Comparison of ENCODE assay signal across 10 cellular contexts in the genomic region with DNA sequence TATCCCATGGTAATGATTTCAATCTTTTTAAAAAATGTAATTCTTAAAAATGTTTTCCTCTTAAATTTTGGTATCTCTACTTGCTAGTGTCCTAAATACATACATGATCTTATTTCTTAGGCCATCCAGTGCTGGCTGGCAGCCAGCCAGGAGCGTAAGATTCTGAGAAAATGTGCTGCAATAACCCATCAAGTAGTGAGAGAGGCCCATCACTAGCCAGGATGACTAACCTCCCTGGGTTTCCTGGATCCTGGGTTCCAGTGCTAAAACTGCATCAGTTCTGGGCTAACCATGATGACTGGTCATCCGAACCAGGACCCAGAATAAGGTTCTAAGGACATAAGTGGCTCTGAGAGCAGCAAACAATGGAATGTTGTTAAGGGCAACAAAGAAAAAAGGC. TPM values are rescaled to one million over a fixed set of nuclear protein-coding genes. Genes with fewer than 3 reads are reported as not detected.
DNase-seq lines count a peak whose midpoint lies in the region; ATAC-seq and TF ChIP-seq lines count a peak whose summit lies in the region.
"Had no signal": no experiment of that assay in that cellular context is flagged by ENCODE, and none has a peak within 500 bp of the region (broad histone marks: within the 10 kb centered on the region; RNA-seq: fewer than 3 reads in every experiment).

No MANE protein-coding gene starts in this region.

- CTCF ChIA-PET in activated naive CD4-positive, alpha-beta T cell treated with anti-CD3 and anti-CD28 coated beads for 36 hours (lab: Charles Lee), result no interaction called here
- CTCF ChIA-PET in activated naive CD4-positive, alpha-beta T cell treated with anti-CD3 and anti-CD28 coated beads, Interleukin-2, amount 10 ng/mL, durations not matched to agents 7 days and 5 days (lab: Charles Lee), result no interaction called here

- H3K27ac ChIP-seq in testis, result no peak overlapping the region

- no peak for TF ChIP-seq POLR2A in testis (IDR thresholded peaks at IDR 0.05)

- intact Hi-C loops in activated naive CD4-positive, alpha-beta T cell treated with anti-CD3 and anti-CD28 coated beads for 36 hours (cut with micrococcal nuclease), result no loop called here
- intact Hi-C loops in activated T-helper 1 cell treated with anti-CD3 and anti-CD28 coated beads, Interleukin-12 subunit alpha, Interleukin-12 subunit beta, Interleukin-2, Interleukin-4 antibody, amounts not matched to agents 30 ng/mL and 10 ng/mL and 1 ng/mL, durations not matched to agents 14 hours and 24 hours and 36 hours (cut with micrococcal nuclease), result loop anchor here (5.0 kb wide), 2 partner anchors 63 to 213 kb away; no protein-coding TSS in a partner anchor
- intact Hi-C loops in left cardiac atrium (cut with DNase I) (no loop called here), testis (cut with DNase I; ENCODE audit: low total_unique reads) (no loop called here)

- no peak overlapping the region for H3K4me3 ChIP-seq in testis
- H3K4me3 ChIP-seq: SJSA1 had no signal

- H3K36me3 ChIP-seq in testis (ENCODE audit: low read depth, missing control alignments), result no peaks in the 10 kb centered on the region
- H3K36me3 ChIP-seq: SJSA1 had no signal

- H3K27me3 Mint-ChIP-seq in activated naive CD4-positive, alpha-beta T cell treated with anti-CD3 and anti-CD28 coated beads for 36 hours (ENCODE audit: low read depth), result no peaks in the 10 kb centered on the region
- no peaks in the 10 kb centered on the region for H3K27me3 Mint-ChIP-seq in activated naive CD4-positive, alpha-beta T cell treated with anti-CD3 and anti-CD28 coated beads, Interleukin-2, amount 10 ng/mL, durations not matched to agents 7 days and 5 days
- H3K27me3 Mint-ChIP-seq in activated T-helper 1 cell treated with anti-CD3 and anti-CD28 coated beads, Interleukin-12 subunit alpha, Interleukin-12 subunit beta, Interleukin-2, Interleukin-4 antibody, amounts not matched to agents 30 ng/mL and 10 ng/mL and 1 ng/mL, durations not matched to agents 14 hours and 24 hours and 36 hours (ENCODE audit: insufficient read depth), result no peaks in the 10 kb centered on the region
- H3K27me3 Mint-ChIP-seq: memory B cell had no signal

- H3K36me3 Mint-ChIP-seq in activated naive CD4-positive, alpha-beta T cell treated with anti-CD3 and anti-CD28 coated beads for 36 hours (ENCODE audit: low read depth), result peaks cover 11% of the 10 kb centered on the region
- H3K36me3 Mint-ChIP-seq in activated naive CD4-positive, alpha-beta T cell treated with anti-CD3 and anti-CD28 coated beads, Interleukin-2, amount 10 ng/mL, durations not matched to agents 7 days and 5 days, result peaks cover 22% of the 10 kb centered on the region
- H3K36me3 Mint-ChIP-seq in activated T-helper 1 cell treated with anti-CD3 and anti-CD28 coated beads, Interleukin-12 subunit alpha, Interleukin-12 subunit beta, Interleukin-2, Interleukin-4 antibody, amounts not matched to agents 30 ng/mL and 10 ng/mL and 1 ng/mL, durations not matched to agents 14 hours and 24 hours and 36 hours (ENCODE audit: low read depth), result peaks cover 31% of the 10 kb centered on the region

- WGBS in testis, 2 donors, result 65 to 83% methylated on average over 2 of the region's 2 CpGs

- no peaks in the 10 kb centered on the region for H3K4me1 ChIP-seq in testis

- peaks cover 15% of the 10 kb centered on the region for H3K4me1 Mint-ChIP-seq in activated naive CD4-positive, alpha-beta T cell treated with anti-CD3 and anti-CD28 coated beads for 36 hours (ENCODE audit: low read depth)
- H3K4me1 Mint-ChIP-seq in activated naive CD4-positive, alpha-beta T cell treated with anti-CD3 and anti-CD28 coated beads, Interleukin-2, amount 10 ng/mL, durations not matched to agents 7 days and 5 days, result peaks cover 6% of the 10 kb centered on the region
- peaks cover 48% of the 10 kb centered on the region for H3K4me1 Mint-ChIP-seq in activated T-helper 1 cell treated with anti-CD3 and anti-CD28 coated beads, Interleukin-12 subunit alpha, Interleukin-12 subunit beta, Interleukin-2, Interleukin-4 antibody, amounts not matched to agents 30 ng/mL and 10 ng/mL and 1 ng/mL, durations not matched to agents 14 hours and 24 hours and 36 hours (ENCODE audit: low read depth)

- H3K27me3 ChIP-seq in testis, result no peaks in the 10 kb centered on the region
- H3K27me3 ChIP-seq: SJSA1 had no signal

- peak; percentile 46 to 56 for ATAC-seq in left cardiac atrium

- no peaks in the 10 kb centered on the region for H3K9me3 ChIP-seq in testis
- H3K9me3 ChIP-seq: SJSA1 had no signal

- H3K4me3 Mint-ChIP-seq in activated naive CD4-positive, alpha-beta T cell treated with anti-CD3 and anti-CD28 coated beads for 36 hours, result no peak overlapping the region
- H3K4me3 Mint-ChIP-seq in activated naive CD4-positive, alpha-beta T cell treated with anti-CD3 and anti-CD28 coated beads, Interleukin-2, amount 10 ng/mL, durations not matched to agents 7 days and 5 days, result no peak overlapping the region
- no peak overlapping the region for H3K4me3 Mint-ChIP-seq in activated T-helper 1 cell treated with anti-CD3 and anti-CD28 coated beads, Interleukin-12 subunit alpha, Interleukin-12 subunit beta, Interleukin-2, Interleukin-4 antibody, amounts not matched to agents 30 ng/mL and 10 ng/mL and 1 ng/mL, durations not matched to agents 14 hours and 24 hours and 36 hours
- H3K4me3 Mint-ChIP-seq: memory B cell had no signal

- TF ChIP-seq CTCF in testis (IDR thresholded peaks at IDR 0.05), result no peak

- no peak overlapping the region for H3K27ac Mint-ChIP-seq in activated naive CD4-positive, alpha-beta T cell treated with anti-CD3 and anti-CD28 coated beads for 36 hours
- H3K27ac Mint-ChIP-seq in activated naive CD4-positive, alpha-beta T cell treated with anti-CD3 and anti-CD28 coated beads, Interleukin-2, amount 10 ng/mL, durations not matched to agents 7 days and 5 days, result no peak overlapping the region
- peak overlapping the region; percentile 59 for H3K27ac Mint-ChIP-seq in activated T-helper 1 cell treated with anti-CD3 and anti-CD28 coated beads, Interleukin-12 subunit alpha, Interleukin-12 subunit beta, Interleukin-2, Interleukin-4 antibody, amounts not matched to agents 30 ng/mL and 10 ng/mL and 1 ng/mL, durations not matched to agents 14 hours and 24 hours and 36 hours

- DNase-seq in activated naive CD4-positive, alpha-beta T cell treated with anti-CD3 and anti-CD28 coated beads for 36 hours, result peak; percentile 39
- no peak for DNase-seq in activated naive CD4-positive, alpha-beta T cell treated with anti-CD3 and anti-CD28 coated beads, Interleukin-2, amount 10 ng/mL, durations not matched to agents 7 days and 5 days
- no peak for DNase-seq in activated T-helper 1 cell treated with anti-CD3 and anti-CD28 coated beads, Interleukin-12 subunit alpha, Interleukin-12 subunit beta, Interleukin-2, Interleukin-4 antibody, amounts not matched to agents 30 ng/mL and 10 ng/mL and 1 ng/mL, durations not matched to agents 14 hours and 24 hours and 36 hours (ENCODE audit: low spot score)
- peak; percentile 74 for DNase-seq in left cardiac atrium
- DNase-seq in testis, result peak; percentile 27
- no peak for DNase-seq in NCI-H2171 (lab: John Stamatoyannopoulos, UW)
- no peak for DNase-seq in T-helper 9 cell
- no peak for DNase-seq in GM19238 (ENCODE audit: insufficient read length, low spot score)

- no peaks in the 10 kb centered on the region for H3K9me3 Mint-ChIP-seq in activated naive CD4-positive, alpha-beta T cell treated with anti-CD3 and anti-CD28 coated beads for 36 hours
- H3K9me3 Mint-ChIP-seq in activated naive CD4-positive, alpha-beta T cell treated with anti-CD3 and anti-CD28 coated beads, Interleukin-2, amount 10 ng/mL, durations not matched to agents 7 days and 5 days, result no peaks in the 10 kb centered on the region
- no peaks in the 10 kb centered on the region for H3K9me3 Mint-ChIP-seq in activated T-helper 1 cell treated with anti-CD3 and anti-CD28 coated beads, Interleukin-12 subunit alpha, Interleukin-12 subunit beta, Interleukin-2, Interleukin-4 antibody, amounts not matched to agents 30 ng/mL and 10 ng/mL and 1 ng/mL, durations not matched to agents 14 hours and 24 hours and 36 hours
- H3K9me3 Mint-ChIP-seq: memory B cell had no signal

RNA-seq across cellular contexts. Expression of gene UCP3, which starts 15.7 kb away (rescaled TPM):
- under 1 TPM; 0.32 to 0.83 TPM for total RNA-seq in activated naive CD4-positive, alpha-beta T cell treated with anti-CD3 and anti-CD28 coated beads for 36 hours
- total RNA-seq in activated T-helper 1 cell treated with anti-CD3 and anti-CD28 coated beads, Interleukin-12 subunit alpha, Interleukin-12 subunit beta, Interleukin-2, Interleukin-4 antibody, amounts not matched to agents 30 ng/mL and 10 ng/mL and 1 ng/mL, durations not matched to agents 14 hours and 24 hours and 36 hours, result 4.1 and 4.8 TPM in 2 replicates
- total RNA-seq in left cardiac atrium (1 to 10 TPM; 1.1 to 2.2 TPM), testis (1 to 10 TPM; 9.7 to 10.0 TPM)
- polyA plus RNA-seq in testis (ENCODE audit: insufficient read depth, low read depth, low replicate concordance), result 5.8 TPM

RNA-seq across cellular contexts. Expression of gene UCP2, which starts 42.0 kb away (rescaled TPM):
- total RNA-seq in activated naive CD4-positive, alpha-beta T cell treated with anti-CD3 and anti-CD28 coated beads for 36 hours, result 100 to 1,000 TPM; 149 to 157 TPM
- total RNA-seq in activated T-helper 1 cell treated with anti-CD3 and anti-CD28 coated beads, Interleukin-12 subunit alpha, Interleukin-12 subunit beta, Interleukin-2, Interleukin-4 antibody, amounts not matched to agents 30 ng/mL and 10 ng/mL and 1 ng/mL, durations not matched to agents 14 hours and 24 hours and 36 hours, result 821 and 858 TPM in 2 replicates
- total RNA-seq in left cardiac atrium (10 to 100 TPM; 21.6 to 30.2 TPM), testis (10 to 100 TPM; 20.6 to 40.8 TPM)
- 52.3 TPM for polyA plus RNA-seq in testis (ENCODE audit: insufficient read depth, low read depth, low replicate concordance)

Comparison
In these comparisons a context has a peak if more than half of its experiments do, and no peak if none do; other contexts are left out.
1. DNase-seq: peak in activated naive CD4-positive, alpha-beta T cell treated with anti-CD3 and anti-CD28 coated beads for 36 hours (single experiment), left cardiac atrium (single experiment) and testis (single experiment); none in activated naive CD4-positive, alpha-beta T cell treated with anti-CD3 and anti-CD28 coated beads, Interleukin-2, amount 10 ng/mL, durations not matched to agents 7 days and 5 days (single experiment), activated T-helper 1 cell treated with anti-CD3 and anti-CD28 coated beads, Interleukin-12 subunit alpha, Interleukin-12 subunit beta, Interleukin-2, Interleukin-4 antibody, amounts not matched to agents 30 ng/mL and 10 ng/mL and 1 ng/mL, durations not matched to agents 14 hours and 24 hours and 36 hours (single experiment), NCI-H2171 (single experiment), T-helper 9 cell (single experiment) and GM19238 (single experiment).